Comparison of ENCODE assay signal across 8 cellular contexts in genomic region chr2:15939854-15940660, GRCh38. TPM values are rescaled to one million over a fixed set of nuclear protein-coding genes. Genes with fewer than 3 reads are reported as not detected.
DNase-seq lines count a peak whose midpoint lies in the region; ATAC-seq, FAIRE-seq and TF ChIP-seq lines count a peak whose summit lies in the region.

Gene MYCN, plus strand, starts transcription at chr2:15940550. Its CDS starts 1,515 bp downstream, at chr2:15942065.

- H3K4me1 ChIP-seq in OCI-LY1 (ENCODE audit: insufficient read depth, low read length, severe bottlenecking) (no peaks in the 10 kb centered on the region), astrocyte (ENCODE audit: insufficient read depth, low read length) (no peaks in the 10 kb centered on the region)

- H3K27me3 ChIP-seq in OCI-LY1 (ENCODE audit: insufficient read depth, low read length), result no peaks in the 10 kb centered on the region; the same call in 1 of the 2 replicates
- H3K27me3 ChIP-seq in astrocyte (ENCODE audit: insufficient read depth, low read length), result peaks cover 35% of the 10 kb centered on the region

- no peak within 1 kb of the TSS for H2AFZ ChIP-seq in OCI-LY1 (ENCODE audit: low read length)
- H2AFZ ChIP-seq in astrocyte (ENCODE audit: low read depth, low read length), result peak within 1 kb of the TSS; percentile 60

- TF ChIP-seq POLR2A in GM12892 (IDR thresholded peaks at IDR 0.05; ENCODE audit: low read depth, low read length), result no peak

- H3K4me3 Mint-ChIP-seq in astrocyte (ENCODE audit: unreplicated experiment), result peak within 1 kb of the TSS; percentile 84

- H3F3A ChIP-seq in OCI-LY1 (ENCODE audit: insufficient read depth, low read length), result no peaks in the 10 kb centered on the region

- H3K9me2 ChIP-seq in OCI-LY1 (ENCODE audit: low read depth, low read length), result no peaks in the 10 kb centered on the region

- TF ChIP-seq CTCF in OCI-LY1 (IDR thresholded peaks at IDR 0.05; ENCODE audit: low read length), result peak; percentile 34
- no peak for TF ChIP-seq CTCF in astrocyte (IDR thresholded peaks at IDR 0.05; ENCODE audit: insufficient read depth, low read depth, low read length)
- no peak for TF ChIP-seq CTCF in GM20000 (IDR thresholded peaks at IDR 0.05; ENCODE audit: extremely low read depth, missing control alignments)

- ATAC-seq in HG03354 (IDR thresholded peaks at IDR 0.05; ENCODE audit: poor library complexity, severe bottlenecking, unreplicated experiment) (peak; percentile 31), HG03460 (IDR thresholded peaks at IDR 0.05; ENCODE audit: unreplicated experiment) (no peak)

- no peak within 1 kb of the TSS for H3K27ac Mint-ChIP-seq in astrocyte (ENCODE audit: unreplicated experiment)

- FAIRE-seq in GM12892 (lab: Jason Lieb, UNC) (no peak), astrocyte (lab: Jason Lieb, UNC) (no peak)

- H3K36me3 Mint-ChIP-seq in astrocyte (ENCODE audit: low read depth, unreplicated experiment), result no peaks in the 10 kb centered on the region

- H3K4me1 Mint-ChIP-seq in astrocyte (ENCODE audit: low read depth, unreplicated experiment), result no peaks in the 10 kb centered on the region

- DNase-seq in GM12892 (ENCODE audit: insufficient read length) (peak; percentile 11), astrocyte (ENCODE audit: low read depth) (peak; percentile 6), hippocampal formation (lab: John Stamatoyannopoulos, UW) (peak; percentile 71 to 77), posterior cingulate gyrus (peak; percentile 57 to 95 (median 80)), GM20000 (ENCODE audit: low spot score) (no peak)

- H3K4me3 ChIP-seq in OCI-LY1 (ENCODE audit: low read depth, low read length, poor library complexity, severe bottlenecking) (no peak within 1 kb of the TSS), astrocyte (ENCODE audit: insufficient read depth, low read depth, low read length) (peak within 1 kb of the TSS; percentile 54)

- H3K27ac ChIP-seq in OCI-LY1 (ENCODE audit: low read depth, low read length, poor library complexity, severe bottlenecking) (no peak within 1 kb of the TSS), astrocyte (ENCODE audit: low read depth, low read length) (no peak within 1 kb of the TSS)

- H3K9me3 ChIP-seq in OCI-LY1 (ENCODE audit: low read length) (no peaks in the 10 kb centered on the region), astrocyte (ENCODE audit: insufficient read depth, low read depth, low read length) (no peaks in the 10 kb centered on the region)

- peaks cover 26% of the 10 kb centered on the region for H3K27me3 Mint-ChIP-seq in astrocyte (ENCODE audit: low read depth, unreplicated experiment)

- no peaks in the 10 kb centered on the region for H3K9me3 Mint-ChIP-seq in astrocyte (ENCODE audit: unreplicated experiment)

- intact Hi-C loops in posterior cingulate gyrus (cut with DNase I), result loop anchor here (1.0 to 10.0 kb wide), 8 partner anchors 97 to 568 kb away; no protein-coding TSS in a partner anchor

- H3K79me2 ChIP-seq in OCI-LY1 (ENCODE audit: insufficient read depth, low read length) (no peaks in the 10 kb centered on the region), astrocyte (ENCODE audit: insufficient read depth, low read length) (no peaks in the 10 kb centered on the region)

- H4K20me1 ChIP-seq in OCI-LY1 (ENCODE audit: insufficient read depth, low read length), result no peaks in the 10 kb centered on the region
- H4K20me1 ChIP-seq in astrocyte (ENCODE audit: insufficient read depth, low read length), result no peaks in the 10 kb centered on the region

- H3K4me2 ChIP-seq in OCI-LY1 (ENCODE audit: low read length) (no peak within 1 kb of the TSS), astrocyte (ENCODE audit: low read length) (peak within 1 kb of the TSS; percentile 83)

- H3K36me3 ChIP-seq in OCI-LY1 (ENCODE audit: insufficient read depth, low read length) (no peaks in the 10 kb centered on the region), astrocyte (ENCODE audit: insufficient read depth, low read length) (no peaks in the 10 kb centered on the region)

- no peak within 1 kb of the TSS for H3K9ac ChIP-seq in OCI-LY1 (ENCODE audit: low read length)
- H3K9ac ChIP-seq in astrocyte (ENCODE audit: low read length), result no peak within 1 kb of the TSS

RNA-seq across cellular contexts. Expression of gene MYCN, which starts in this region (rescaled TPM):
- not detected for polyA plus RNA-seq in GM12892 (2012; ENCODE audit: missing spikeins)
- total RNA-seq in astrocyte, result 2.1 and 2.6 TPM in 2 replicates
